ENCODE assay signal across 9 cellular contexts in the genomic region with DNA sequence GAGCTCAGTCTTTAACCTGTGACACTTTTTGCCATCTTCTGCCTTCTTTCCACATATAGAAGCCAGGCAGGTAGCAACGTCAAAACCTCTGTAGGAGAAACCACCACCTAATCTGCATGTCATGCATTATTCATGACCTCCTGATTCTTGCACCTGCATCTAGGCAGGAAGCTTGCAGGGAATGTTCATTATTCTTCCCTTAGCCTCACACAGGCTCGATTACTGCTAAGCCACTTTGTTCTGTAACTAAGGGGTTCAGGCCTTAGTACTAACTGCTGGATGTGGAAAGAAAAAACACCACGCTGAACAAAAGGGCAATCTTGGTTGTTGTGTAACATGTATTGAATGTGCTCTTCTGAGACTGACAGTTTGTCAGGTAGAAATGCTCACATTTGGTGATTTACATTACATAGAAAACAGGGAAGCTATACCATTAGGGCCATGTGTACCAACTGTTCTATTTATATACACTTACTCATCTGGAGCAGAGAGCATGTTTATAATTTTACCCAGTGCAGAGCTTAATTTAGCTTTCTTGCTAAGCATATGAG.
DNase-seq lines count a peak whose midpoint lies in the region; ATAC-seq and TF ChIP-seq lines count a peak whose summit lies in the region.
"Had no signal": no experiment of that assay in that cellular context is flagged by ENCODE, and none has a peak within 500 bp of the region (broad histone marks: within the 10 kb centered on the region; RNA-seq: fewer than 3 reads in every experiment).

No MANE protein-coding gene starts in this region.

- H3K36me3 Mint-ChIP-seq in stimulated activated naive CD8-positive, alpha-beta T cell treated with anti-CD3 and anti-CD28 coated beads, Interleukin-15, Interleukin-2, amounts not matched to agents 100 ng/mL and 50 ng/mL, for 24 hours (ENCODE audit: low read depth), result peaks cover 39% of the 10 kb centered on the region
- H3K36me3 Mint-ChIP-seq in T-helper 17 cell (ENCODE audit: low read depth), result peaks cover 2% of the 10 kb centered on the region

- no peak for ATAC-seq in stimulated activated naive CD8-positive, alpha-beta T cell treated with anti-CD3 and anti-CD28 coated beads, Interleukin-15, Interleukin-2, amounts not matched to agents 100 U/mL and 50 U/mL, for 24 hours
- peak; percentile 26 for ATAC-seq in T-helper 17 cell

- H3K4me1 Mint-ChIP-seq in stimulated activated naive CD8-positive, alpha-beta T cell treated with anti-CD3 and anti-CD28 coated beads, Interleukin-15, Interleukin-2, amounts not matched to agents 100 ng/mL and 50 ng/mL, for 24 hours (ENCODE audit: low read depth), result peaks cover 65% of the 10 kb centered on the region
- H3K4me1 Mint-ChIP-seq in T-helper 17 cell, result peaks cover 43% of the 10 kb centered on the region

- DNase-seq in stimulated activated naive CD8-positive, alpha-beta T cell treated with anti-CD3 and anti-CD28 coated beads, Interleukin-15, Interleukin-2, amounts not matched to agents 100 U/mL and 50 U/mL, for 24 hours, result no peak
- DNase-seq in T-helper 17 cell (no peak), iPS-NIHi11 (ENCODE audit: low spot score) (peak; percentile 33), osteoblast (ENCODE audit: insufficient read length, low spot score, missing footprints) (no peak), medulla oblongata (ENCODE audit: extremely low spot score) (no peak), cerebellum (ENCODE audit: low spot score) (no peak), HT-29 (ENCODE audit: low spot score) (no peak)

- H3K4me2 ChIP-seq in osteoblast (ENCODE audit: insufficient read depth, low read length), result no peak overlapping the region

- H4K20me1 ChIP-seq in osteoblast (ENCODE audit: insufficient read depth, low read length), result no peaks in the 10 kb centered on the region

- H3K9me3 ChIP-seq in T-helper 17 cell (ENCODE audit: control insufficient read depth, low read length, poor library complexity, severe bottlenecking) (no peaks in the 10 kb centered on the region), osteoblast (ENCODE audit: low read depth, low read length) (no peaks in the 10 kb centered on the region)
- H3K9me3 ChIP-seq: SJSA1 had no signal

- H3K36me3 ChIP-seq in osteoblast (ENCODE audit: insufficient read depth, low read length), result peaks cover 11% of the 10 kb centered on the region
- H3K36me3 ChIP-seq: SJSA1 had no signal

- H3K27ac Mint-ChIP-seq in stimulated activated naive CD8-positive, alpha-beta T cell treated with anti-CD3 and anti-CD28 coated beads, Interleukin-15, Interleukin-2, amounts not matched to agents 100 ng/mL and 50 ng/mL, for 24 hours, result peak overlapping the region; percentile 49
- peak overlapping the region; percentile 97 for H3K27ac Mint-ChIP-seq in T-helper 17 cell

- peaks cover 5% of the 10 kb centered on the region for H3K4me1 ChIP-seq in osteoblast (ENCODE audit: insufficient read depth, low read length)
- H3K4me1 ChIP-seq: SJSA1 had no signal

- H3K79me2 ChIP-seq in osteoblast (ENCODE audit: insufficient read depth, low read length), result peaks cover 35% of the 10 kb centered on the region

- H3K9me3 Mint-ChIP-seq in stimulated activated naive CD8-positive, alpha-beta T cell treated with anti-CD3 and anti-CD28 coated beads, Interleukin-15, Interleukin-2, amounts not matched to agents 100 ng/mL and 50 ng/mL, for 24 hours, result peaks cover 2% of the 10 kb centered on the region

- no peak overlapping the region for H3K27ac ChIP-seq in osteoblast (ENCODE audit: low read depth, low read length)
- H3K27ac ChIP-seq: SJSA1 had no signal

- no peaks in the 10 kb centered on the region for H3K27me3 ChIP-seq in osteoblast (ENCODE audit: insufficient read depth, low read length)
- H3K27me3 ChIP-seq: SJSA1 had no signal

- no peak overlapping the region for H2AFZ ChIP-seq in osteoblast (ENCODE audit: low read length)

- no peak overlapping the region for H3K4me3 Mint-ChIP-seq in stimulated activated naive CD8-positive, alpha-beta T cell treated with anti-CD3 and anti-CD28 coated beads, Interleukin-15, Interleukin-2, amounts not matched to agents 100 ng/mL and 50 ng/mL, for 24 hours
- peak overlapping the region; percentile 56 for H3K4me3 Mint-ChIP-seq in T-helper 17 cell

- no peaks in the 10 kb centered on the region for H3K27me3 Mint-ChIP-seq in stimulated activated naive CD8-positive, alpha-beta T cell treated with anti-CD3 and anti-CD28 coated beads, Interleukin-15, Interleukin-2, amounts not matched to agents 100 ng/mL and 50 ng/mL, for 24 hours
- no peaks in the 10 kb centered on the region for H3K27me3 Mint-ChIP-seq in T-helper 17 cell

- H3K4me3 ChIP-seq in osteoblast (ENCODE audit: insufficient read depth, low read length), result no peak overlapping the region
- H3K4me3 ChIP-seq: SJSA1 had no signal

- TF ChIP-seq CTCF in osteoblast (IDR thresholded peaks at IDR 0.05; ENCODE audit: extremely low read depth, low read depth, low read length), result no peak
